ENCODE assay signal across 12 cellular contexts in genomic region chr13:40193290-40194203, GRCh38.
DNase-seq lines count a peak whose midpoint lies in the region; ATAC-seq and TF ChIP-seq lines count a peak whose summit lies in the region.
"Had no signal": no experiment of that assay in that cellular context is flagged by ENCODE, and none has a peak within 500 bp of the region (broad histone marks: within the 10 kb centered on the region; RNA-seq: fewer than 3 reads in every experiment).

No MANE protein-coding gene starts in this region.

- no peaks in the 10 kb centered on the region for H3K9me3 ChIP-seq in prostate gland

- H3K4me1 ChIP-seq in prostate gland (replicated peaks): no peaks in the 10 kb centered on the region

- TF ChIP-seq POLR2A in prostate gland (IDR thresholded peaks at IDR 0.05): no peak

- WGBS in prostate gland: 54% methylated on average over 18 of the region's 18 CpGs

- DNase-seq in Right ventricle myocardium inferior (ENCODE audit: missing footprints) (no peak), cardiac septum (ENCODE audit: low spot score) (no peak), inferior parietal cortex (ENCODE audit: extremely low spot score) (peak; percentile 66), prostate gland (ENCODE audit: low spot score) (no peak), SHP77 treated with DMSO at 0.1 percent for 48 hours (lab: John Stamatoyannopoulos, UW) (no peak)
- no peak for DNase-seq in stimulated activated CD4-positive, alpha-beta T cell treated with anti-CD3 and anti-CD28 coated beads, Interleukin-4, amount 100 ng/mL, for 4 hours
- DNase-seq in activated naive CD4-positive, alpha-beta T cell treated with anti-CD3 and anti-CD28 coated beads, Interleukin-2, amount 50 U/mL, for 72 hours (ENCODE audit: low spot score in 2 of 2): no peak
- DNase-seq: activated effector memory CD4-positive, alpha-beta T cell treated with Interleukin-2 at 50 U/mL for 16 hours; NCI-H2081; WERI-Rb-1 had no signal

- H3K27me3 ChIP-seq in prostate gland (replicated peaks; ENCODE audit: insufficient read depth): no peaks in the 10 kb centered on the region

- peaks cover 2 to 5% of the 10 kb centered on the region in 2 donors for H3K36me3 Mint-ChIP-seq in activated naive CD4-positive, alpha-beta T cell treated with anti-CD3 and anti-CD28 coated beads, Interleukin-2, amount 50 U/mL, for 72 hours

- intact Hi-C loops in Right ventricle myocardium inferior (cut with DNase I): loop anchor here (5.0 kb wide), 2 partner anchors 46 to 249 kb away; no protein-coding TSS in a partner anchor
- intact Hi-C loops in cardiac septum (cut with DNase I): loop anchor here (2.0 to 5.0 kb wide), 2 partner anchors 119 to 474 kb away; partner anchors contain the start of gene FOXO1
- intact Hi-C loops in prostate gland (cut with DNase I): loop anchor here (5.0 to 10.0 kb wide), 3 partner anchors 44 to 129 kb away; no protein-coding TSS in a partner anchor

- peaks cover 3 to 4% of the 10 kb centered on the region in 2 donors for H3K9me3 Mint-ChIP-seq in activated naive CD4-positive, alpha-beta T cell treated with anti-CD3 and anti-CD28 coated beads, Interleukin-2, amount 50 U/mL, for 72 hours

- no peaks in the 10 kb centered on the region for H3K36me3 ChIP-seq in prostate gland
- H3K36me3 ChIP-seq: WERI-Rb-1 had no signal

- no peak for TF ChIP-seq CTCF in prostate gland (IDR thresholded peaks at IDR 0.05)

- peak overlapping the region in 1 of 2 donors; percentile 76 for H3K27ac Mint-ChIP-seq in activated naive CD4-positive, alpha-beta T cell treated with anti-CD3 and anti-CD28 coated beads, Interleukin-2, amount 50 U/mL, for 72 hours
- H3K27ac Mint-ChIP-seq: IgD-negative memory B cell had no signal

- ATAC-seq in Right ventricle myocardium inferior (peak; percentile 46), GM18867 (IDR thresholded peaks at IDR 0.05; ENCODE audit: unreplicated experiment) (no peak)
- ATAC-seq in activated naive CD4-positive, alpha-beta T cell treated with anti-CD3 and anti-CD28 coated beads, Interleukin-2, amount 50 U/mL, for 72 hours: no peak

- H3K27ac ChIP-seq in prostate gland: peak overlapping the region; percentile 42 to 50
- H3K27ac ChIP-seq: WERI-Rb-1 had no signal

- no peak overlapping the region for H3K4me3 ChIP-seq in prostate gland
